ENCODE assay signal across 1 cellular context in the genomic region with DNA sequence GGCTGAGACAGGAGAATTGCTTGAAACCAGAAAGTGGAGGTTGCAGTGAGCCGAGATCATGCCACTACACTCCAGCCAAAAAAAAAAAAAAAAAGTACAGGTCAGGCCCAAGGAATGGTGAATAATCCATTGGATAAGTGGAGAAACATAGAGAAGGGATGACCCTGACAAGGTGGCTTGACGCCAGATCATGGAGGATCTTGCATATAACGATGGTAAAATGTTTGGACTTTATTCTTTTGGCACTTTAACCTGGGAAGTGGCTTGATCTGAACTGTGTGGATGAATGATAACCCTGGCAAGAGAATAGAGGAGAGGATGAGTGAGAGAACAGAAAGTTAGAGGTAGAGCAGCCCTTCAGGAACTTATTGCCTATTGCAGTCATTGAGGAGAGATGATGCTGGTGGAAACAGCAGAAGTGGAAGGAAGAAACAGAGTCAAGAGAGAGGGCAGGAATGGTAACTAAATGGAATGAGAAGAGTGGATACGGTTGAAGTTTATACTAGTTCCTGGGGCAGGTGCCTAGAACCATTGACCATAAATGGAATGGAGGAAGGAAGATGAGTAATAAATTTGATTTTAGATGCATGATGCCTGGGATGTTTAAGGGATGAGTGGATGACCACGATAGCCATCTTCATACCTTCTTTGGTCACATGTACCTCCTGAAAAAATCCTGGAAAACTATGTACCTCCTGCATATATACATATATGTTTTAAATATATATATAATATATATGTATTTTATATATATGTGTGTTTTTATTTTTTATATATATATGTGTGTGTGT.
TF ChIP-seq lines count a peak whose summit lies in the region.

No MANE protein-coding gene starts in this region.

TF ChIP-seq in A549, 52 proteins besides CTCF, POLR2A, EP300 and RAD21 (continued from another document):
- TF ChIP-seq, protein P1, sequence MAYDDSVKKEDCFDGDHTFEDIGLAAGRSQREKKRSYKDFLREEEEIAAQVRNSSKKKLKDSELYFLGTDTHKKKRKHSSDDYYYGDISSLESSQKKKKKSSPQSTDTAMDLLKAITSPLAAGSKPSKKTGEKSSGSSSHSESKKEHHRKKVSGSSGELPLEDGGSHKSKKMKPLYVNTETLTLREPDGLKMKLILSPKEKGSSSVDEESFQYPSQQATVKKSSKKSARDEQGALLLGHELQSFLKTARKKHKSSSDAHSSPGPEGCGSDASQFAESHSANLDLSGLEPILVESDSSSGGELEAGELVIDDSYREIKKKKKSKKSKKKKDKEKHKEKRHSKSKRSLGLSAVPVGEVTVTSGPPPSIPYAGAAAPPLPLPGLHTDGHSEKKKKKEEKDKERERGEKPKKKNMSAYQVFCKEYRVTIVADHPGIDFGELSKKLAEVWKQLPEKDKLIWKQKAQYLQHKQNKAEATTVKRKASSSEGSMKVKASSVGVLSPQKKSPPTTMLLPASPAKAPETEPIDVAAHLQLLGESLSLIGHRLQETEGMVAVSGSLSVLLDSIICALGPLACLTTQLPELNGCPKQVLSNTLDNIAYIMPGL (CRISPR knock-in tag; IDR thresholded peaks at IDR 0.05; ENCODE audit: borderline replicate concordance) = no peak
- TF ChIP-seq RARB (CRISPR knock-in tag; IDR thresholded peaks at IDR 0.05) = no peak
- no peak for TF ChIP-seq EHMT2 (IDR thresholded peaks at IDR 0.05; ENCODE audit: low read depth)
- no peak for TF ChIP-seq PHF8 (IDR thresholded peaks at IDR 0.05; ENCODE audit: borderline replicate concordance, low read depth)
- no peak for TF ChIP-seq ZFP36 (IDR thresholded peaks at IDR 0.05; ENCODE audit: borderline replicate concordance, partially characterized antibody)
- no peak for TF ChIP-seq RCOR1 (IDR thresholded peaks at IDR 0.05; ENCODE audit: low read depth, low read length)
- no peak for TF ChIP-seq HOXA7 (CRISPR knock-in tag; IDR thresholded peaks at IDR 0.05)
